In genomic region chr5:141681295-141681694, GRCh38 we compare ENCODE assay signal across 1 cellular context.
TF ChIP-seq lines count a peak whose summit lies in the region.

No MANE protein-coding gene starts in this region.

TF ChIP-seq in K562, 482 proteins besides CTCF, POLR2A, EP300 and RAD21 (continued from another document and continues in another):
- TF ChIP-seq PKNOX1 (IDR thresholded peaks at IDR 0.05) (no peak), FOSL1 (tag; conservative IDR thresholded peaks at IDR 0.05) (no peak), GATA2 (CRISPR knock-in tag; IDR thresholded peaks at IDR 0.05) (no peak), SIN3B (IDR thresholded peaks at IDR 0.05; ENCODE audit: low read depth) (no peak), ZNF212 (CRISPR knock-in tag; IDR thresholded peaks at IDR 0.05) (no peak), NCOA1 (IDR thresholded peaks at IDR 0.05; ENCODE audit: low read depth) (no peak), ATF6 (CRISPR knock-in tag; IDR thresholded peaks at IDR 0.05) (peak; percentile 72; the same call in 1 of the 2 replicates), FIP1L1 (IDR thresholded peaks at IDR 0.05; ENCODE audit: low read depth, low read length, poor library complexity, severe bottlenecking) (no peak), THRB (CRISPR knock-in tag; conservative IDR thresholded peaks at IDR 0.05) (peak; percentile 57; the same call in 1 of the 2 replicates), DDX20 (tag; IDR thresholded peaks at IDR 0.05; ENCODE audit: low read depth) (no peak), ILF3 (IDR thresholded peaks at IDR 0.05; ENCODE audit: borderline replicate concordance) (no peak), MITF (IDR thresholded peaks at IDR 0.05) (no peak), ZBTB40 (IDR thresholded peaks at IDR 0.05) (peak; percentile 37; the same call in 1 of the 2 replicates), ZBTB40 (CRISPR knock-in tag; IDR thresholded peaks at IDR 0.05) (no peak), ZNF589 (CRISPR knock-in tag; IDR thresholded peaks at IDR 0.05; ENCODE audit: low read depth) (peak; percentile 81), IFI16 (CRISPR knock-in tag; IDR thresholded peaks at IDR 0.05) (no peak), THRA (IDR thresholded peaks at IDR 0.05) (no peak), STAT5A (IDR thresholded peaks at IDR 0.05; ENCODE audit: borderline replicate concordance, low read length) (no peak), EHMT2 (IDR thresholded peaks at IDR 0.05) (0 out of 2 replicates have a peak, but pooled peaks have one; percentile 35), MTF1 (CRISPR knock-in tag; IDR thresholded peaks at IDR 0.05; ENCODE audit: borderline replicate concordance) (no peak), NFE2L1 (tag; IDR thresholded peaks at IDR 0.05; ENCODE audit: borderline replicate concordance, low read depth) (no peak), C11orf30 (IDR thresholded peaks at IDR 0.05; ENCODE audit: low read depth) (no peak; the same call in 1 of the 2 replicates), BRD9 (IDR thresholded peaks at IDR 0.05; ENCODE audit: low read depth, partially characterized antibody) (no peak), NKRF (IDR thresholded peaks at IDR 0.05; ENCODE audit: borderline replicate concordance) (0 out of 2 replicates have a peak, but pooled peaks have one; percentile 42), ZBTB11 (CRISPR knock-in tag; IDR thresholded peaks at IDR 0.05) (peak in 1 of 3 experiments; percentile 18; a peak in 1 of 6 replicates), ID3 (CRISPR knock-in tag; IDR thresholded peaks at IDR 0.05) (no peak), ID3 (tag; IDR thresholded peaks at IDR 0.05) (no peak), KDM5B (IDR thresholded peaks at IDR 0.05; ENCODE audit: insufficient replicate concordance, low read depth, low read length) (no peak), YY1 (IDR thresholded peaks at IDR 0.05; ENCODE audit: borderline replicate concordance in 1 of 3, control insufficient read depth in 1 of 3, extremely low read depth in 1 of 3, insufficient read depth in 3 of 3, insufficient read length in 1 of 3, insufficient replicate concordance in 2 of 3, low read depth in 1 of 3, low read length in 2 of 3) (no peak), E2F3 (CRISPR knock-in tag; IDR thresholded peaks at IDR 0.05) (no peak), ZNF316 (IDR thresholded peaks at IDR 0.05) (no peak), SAP30 (IDR thresholded peaks at IDR 0.05; ENCODE audit: borderline replicate concordance, insufficient read depth, low read depth, low read length, poor library complexity, severe bottlenecking) (no peak), TOE1 (IDR thresholded peaks at IDR 0.05; ENCODE audit: borderline replicate concordance) (no peak), TOE1 (CRISPR knock-in tag; IDR thresholded peaks at IDR 0.05; ENCODE audit: borderline replicate concordance, low read depth) (no peak), TSC22D4 (tag; IDR thresholded peaks at IDR 0.05) (no peak), PHF21A (IDR thresholded peaks at IDR 0.05; ENCODE audit: borderline replicate concordance, low read depth) (no peak), TCF3 (CRISPR knock-in tag; IDR thresholded peaks at IDR 0.05) (no peak)
